20 cellular contexts compared by ENCODE assay signal in the genomic region with DNA sequence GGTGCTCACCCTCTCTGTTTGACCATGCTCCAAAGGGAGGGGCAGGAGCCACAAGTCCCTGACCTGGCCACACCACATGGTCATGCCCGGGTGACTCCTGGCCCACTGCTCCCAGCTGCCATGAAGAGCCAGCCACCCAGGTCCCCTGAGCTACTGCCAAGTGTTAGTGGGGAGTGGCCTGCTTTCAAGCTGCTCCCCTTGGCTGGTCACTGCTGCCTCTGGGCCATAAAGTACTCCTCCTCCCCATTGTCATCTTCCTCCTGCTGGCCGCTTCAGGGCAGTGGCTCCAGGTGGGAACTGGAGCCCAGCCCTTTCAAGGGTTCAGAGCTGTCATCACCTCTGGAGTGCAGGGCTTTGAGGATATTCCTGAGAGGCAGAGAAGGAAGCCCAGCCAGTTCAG. TPM values are rescaled to one million over a fixed set of nuclear protein-coding genes. Genes with fewer than 3 reads are reported as not detected.
DNase-seq lines count a peak whose midpoint lies in the region; ATAC-seq and TF ChIP-seq lines count a peak whose summit lies in the region.
"Had no signal": no experiment of that assay in that cellular context is flagged by ENCODE, and none has a peak within 500 bp of the region (broad histone marks: within the 10 kb centered on the region; RNA-seq: fewer than 3 reads in every experiment).

No MANE protein-coding gene starts in this region.

- no peak overlapping the region for H3K4me3 Mint-ChIP-seq in endodermal cell
- H3K4me3 Mint-ChIP-seq: HFFc6 had no signal

- no peaks in the 10 kb centered on the region for H3K9me3 ChIP-seq in endodermal cell (ENCODE audit: control insufficient read depth, low read length)
- H3K9me3 ChIP-seq: BE2C, MG63 had no signal

- no peaks in the 10 kb centered on the region for H3K36me3 Mint-ChIP-seq in endodermal cell (ENCODE audit: low read depth)

- H3K27ac ChIP-seq in endodermal cell (ENCODE audit: low read depth, low read length), result no peak overlapping the region

- 85 to 100% methylated on average over 1 to 2 of the region's 2 CpGs for WGBS in endodermal cell (ENCODE audit: insufficient coverage in 1 of 2, insufficient read length in 1 of 2), 2 experiments

- H3K4me1 ChIP-seq in endodermal cell (ENCODE audit: control insufficient read depth, insufficient read depth, low read length), result no peaks in the 10 kb centered on the region
- H3K4me1 ChIP-seq: BE2C had no signal

- TF ChIP-seq CTCF in endodermal cell (conservative IDR thresholded peaks at IDR 0.05), result peak; percentile 55

- DNase-seq in ELF-1 (ENCODE audit: low read depth, low spot score), result peak; percentile 57
- DNase-seq in NCI-H2196 (lab: John Stamatoyannopoulos, UW; ENCODE audit: unreplicated experiment), result peak; percentile 14
- DNase-seq in endodermal cell, result peak; percentile 64
- peak; percentile 49 for DNase-seq in myocyte (ENCODE audit: low read depth)
- no peak for DNase-seq in NCI-H128 (lab: John Stamatoyannopoulos, UW; ENCODE audit: unreplicated experiment)
- no peak for DNase-seq in stimulated activated CD4-positive, alpha-beta T cell treated with anti-CD3 and anti-CD28 coated beads, Interleukin-15, amount 100 ng/mL, for 24 hours
- DNase-seq: BE2C; DMS 273 treated with DMSO at 0.1 percent for 48 hours; H7; HFFc6; Kasumi-1; MG63; NCI-H1048; NCI-H1436; NCI-H2081; NCI-H2171; NCI-H446; NK-92 treated with Interleukin-12 subunit alpha and Interleukin-12 subunit beta, amount 100 ng/mL, for 24 hours had no signal

- H3K27me3 Mint-ChIP-seq in endodermal cell (ENCODE audit: insufficient read depth), result peaks cover 4% of the 10 kb centered on the region

- no peak overlapping the region for H3K27ac Mint-ChIP-seq in endodermal cell
- H3K27ac Mint-ChIP-seq: HFFc6 had no signal

- no peaks in the 10 kb centered on the region for H3K36me3 ChIP-seq in endodermal cell (ENCODE audit: control insufficient read depth, insufficient read depth, low read length)
- H3K36me3 ChIP-seq: BE2C, MG63 had no signal

- H3K4me1 Mint-ChIP-seq in endodermal cell, result peaks cover 2% of the 10 kb centered on the region

- no peaks in the 10 kb centered on the region for H3K9me3 Mint-ChIP-seq in endodermal cell
- H3K9me3 Mint-ChIP-seq: HFFc6 had no signal

- no peak overlapping the region for H3K9ac ChIP-seq in endodermal cell (ENCODE audit: extremely low read depth, low read length, poor library complexity, severe bottlenecking)

- no peak for ATAC-seq in HG03521 (IDR thresholded peaks at IDR 0.05; ENCODE audit: unreplicated experiment)
- ATAC-seq: SK-N-SH treated with all-trans-retinoic acid at 6 μM for 48 hours had no signal

- H3K4me3 ChIP-seq in endodermal cell (ENCODE audit: low read length), result no peak overlapping the region
- H3K4me3 ChIP-seq: MG63 had no signal

- H3K27me3 ChIP-seq in endodermal cell (ENCODE audit: control insufficient read depth, insufficient read depth, low read length, poor library complexity, severe bottlenecking), result no peaks in the 10 kb centered on the region
- H3K27me3 ChIP-seq: BE2C, MG63 had no signal

RNA-seq across cellular contexts. Expression of a gene that starts 27.3 kb away (rescaled TPM):
- total RNA-seq in endodermal cell, result 100 to 1,000 TPM; 135 to 239 TPM
- polyA plus RNA-seq in endodermal cell (2013, experiment 1 of 2), result 124 TPM
- 120 TPM for polyA plus RNA-seq in endodermal cell (2013, experiment 2 of 2)
- total RNA-seq in myocyte, result 87.1 and 96.9 TPM in 2 replicates
- 56.7 TPM for polyA plus RNA-seq in myocyte (2012)

RNA-seq across cellular contexts. Expression of a gene that starts 49.0 kb away (rescaled TPM):
- total RNA-seq in endodermal cell (10 to 100 TPM in 1 of 2 donors, 1 to 10 TPM in 1; 4.3 to 16.6 TPM), myocyte (2.1 and 4.9 TPM in 2 replicates)
- polyA plus RNA-seq in endodermal cell (2013, experiment 1 of 2), result 0.57 TPM
- 1.3 TPM for polyA plus RNA-seq in endodermal cell (2013, experiment 2 of 2)
- 0.54 TPM for polyA plus RNA-seq in myocyte (2012)

Comparison
In these comparisons a context has a peak if more than half of its experiments do, and no peak if none do; other contexts are left out.
1. DNase-seq: peak in ELF-1 (single experiment), NCI-H2196 (single experiment), endodermal cell (single experiment) and myocyte (single experiment); none in NCI-H128 (single experiment) and stimulated activated CD4-positive, alpha-beta T cell treated with anti-CD3 and anti-CD28 coated beads, Interleukin-15, amount 100 ng/mL, for 24 hours (single experiment).